16 cellular contexts compared by ENCODE assay signal in the genomic region with DNA sequence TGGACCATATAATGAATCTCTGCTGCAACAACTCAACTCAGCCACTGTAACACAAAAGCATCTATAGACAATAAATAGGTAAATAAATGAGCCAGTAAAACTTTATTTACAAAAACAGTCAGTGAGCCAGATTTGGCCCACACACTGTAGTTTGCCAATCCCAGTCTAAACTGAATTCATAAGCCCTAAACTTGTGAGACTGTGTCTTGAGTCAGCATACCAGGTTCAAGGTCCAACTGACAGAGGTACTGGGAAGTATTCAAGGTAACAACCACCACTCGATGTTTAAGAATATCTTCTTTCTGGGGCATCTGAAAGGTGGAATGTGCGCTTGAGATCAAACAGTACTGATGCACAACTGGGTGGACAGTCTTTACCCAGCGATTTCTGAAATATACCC.
"Had no signal": no experiment of that assay in that cellular context is flagged by ENCODE, and none has a peak within 500 bp of the region (broad histone marks: within the 10 kb centered on the region; RNA-seq: fewer than 3 reads in every experiment).

No MANE protein-coding gene starts in this region.

- ATAC-seq: activated naive CD4-positive, alpha-beta T cell treated with anti-CD3 and anti-CD28 coated beads, Interleukin-2, amount 50 U/mL, for 72 hours; effector memory CD8-positive, alpha-beta T cell; upper lobe of right lung had no signal

- H3K27me3 ChIP-seq: adrenal gland, cardiac muscle cell, upper lobe of right lung had no signal

- H3K4me1 ChIP-seq: adrenal gland, parathyroid adenoma, upper lobe of right lung had no signal

- H2AFZ ChIP-seq: parathyroid adenoma had no signal

- H3K9ac ChIP-seq: parathyroid adenoma had no signal

- H3K79me2 ChIP-seq: parathyroid adenoma had no signal

- H3K4me3 ChIP-seq: adrenal gland, cardiac muscle cell, upper lobe of right lung had no signal

- H3K27ac ChIP-seq: cardiac muscle cell, parathyroid adenoma, upper lobe of right lung, WERI-Rb-1 had no signal

- DNase-seq: activated CD4-positive, alpha-beta T cell treated with anti-CD3 and anti-CD28 coated beads for 1 hour; activated CD4-positive, alpha-beta T cell treated with anti-CD3 and anti-CD28 coated beads, Interleukin-2, amount 50 U/mL, for 48 hours; activated gamma-delta T cell treated with Interleukin-2 at 50 U/mL for 16 hours; effector memory CD8-positive, alpha-beta T cell; mammary epithelial cell; midbrain; stimulated activated CD4-positive, alpha-beta T cell treated with anti-CD3 and anti-CD28 coated beads, Interleukin-12 subunit alpha, Interleukin-12 subunit beta, amount 100 ng/mL, for 4 hours; stimulated activated CD4-positive, alpha-beta T cell treated with anti-CD3 and anti-CD28 coated beads, Interleukin-1b, Interleukin-23, amount 100 ng/mL, for 48 hours; stimulated activated CD8-positive, alpha-beta memory T cell treated with anti-CD3 and anti-CD28 coated beads, Interleukin-4, amount 100 ng/mL, for 48 hours; stimulated activated naive CD4-positive, alpha-beta T cell; upper lobe of right lung; WERI-Rb-1 had no signal

- H3K9me3 ChIP-seq: adrenal gland, upper lobe of right lung had no signal
